Comparison of ENCODE assay signal across 27 cellular contexts in the genomic region with DNA sequence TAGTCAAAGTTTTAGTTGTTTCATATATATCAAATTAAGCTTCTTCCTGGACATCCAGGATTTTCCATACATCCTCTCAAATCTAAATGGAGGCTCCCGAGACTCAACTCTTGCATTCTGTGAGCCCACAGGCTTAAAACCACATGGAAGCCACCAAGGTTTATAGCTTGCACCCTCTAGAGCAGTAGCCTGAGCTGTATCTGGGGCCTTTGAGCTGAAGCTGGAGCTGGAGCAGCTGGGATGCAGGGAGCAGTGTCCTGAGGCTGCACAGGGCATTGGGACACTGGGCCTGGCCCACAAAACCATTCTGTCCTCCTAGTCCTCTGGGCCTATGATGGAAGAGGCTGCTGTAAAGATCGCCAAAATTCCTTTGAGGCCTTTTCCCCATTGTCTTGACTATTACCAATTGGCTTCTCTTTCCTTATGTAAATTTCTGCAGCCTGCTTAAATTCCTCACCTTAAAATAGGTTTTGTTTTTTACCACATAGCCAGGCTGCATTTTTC.
"Had no signal": no experiment of that assay in that cellular context is flagged by ENCODE, and none has a peak within 500 bp of the region (broad histone marks: within the 10 kb centered on the region; RNA-seq: fewer than 3 reads in every experiment).

No MANE protein-coding gene starts in this region.

- H3K4me1 ChIP-seq: ascending aorta, breast epithelium, colonic mucosa had no signal

- H3K4me1 Mint-ChIP-seq: activated CD4-positive, alpha-beta memory T cell treated with anti-CD3 and anti-CD28 coated beads, Interleukin-2, amount 10 ng/mL, durations not matched to agents 7 days and 5 days; activated CD4-positive, alpha-beta T cell treated with anti-CD3 and anti-CD28 coated beads, Interleukin-2, amount 10 ng/mL, durations not matched to agents 7 days and 5 days; activated naive CD4-positive, alpha-beta T cell treated with anti-CD3 and anti-CD28 coated beads, Interleukin-2, amount 10 ng/mL, durations not matched to agents 7 days and 5 days; activated naive CD8-positive, alpha-beta T cell treated with anti-CD3 and anti-CD28 coated beads, Interleukin-2, amount 10 ng/mL, durations not matched to agents 7 days and 5 days had no signal

- H3K9me3 ChIP-seq: ascending aorta, colonic mucosa had no signal

- H3K4me3 Mint-ChIP-seq: activated CD4-positive, alpha-beta memory T cell treated with anti-CD3 and anti-CD28 coated beads, Interleukin-2, amount 10 ng/mL, durations not matched to agents 7 days and 5 days; activated CD4-positive, alpha-beta T cell treated with anti-CD3 and anti-CD28 coated beads, Interleukin-2, amount 10 ng/mL, durations not matched to agents 7 days and 5 days; activated naive CD4-positive, alpha-beta T cell treated with anti-CD3 and anti-CD28 coated beads, Interleukin-2, amount 10 ng/mL, durations not matched to agents 7 days and 5 days; activated naive CD8-positive, alpha-beta T cell treated with anti-CD3 and anti-CD28 coated beads, Interleukin-2, amount 10 ng/mL, durations not matched to agents 7 days and 5 days; activated T-cell treated with anti-CD3 and anti-CD28 coated beads, Interleukin-2, amount 50 U/mL, for 24 hours; activated T-cell treated with anti-CD3 and anti-CD28 coated beads, Interleukin-2, amount 50 U/mL, for 72 hours; brain had no signal

- DNase-seq: activated CD4-positive, alpha-beta memory T cell treated with anti-CD3 and anti-CD28 coated beads, Interleukin-2, amount 10 ng/mL, durations not matched to agents 7 days and 5 days; activated CD4-positive, alpha-beta T cell treated with anti-CD3 and anti-CD28 coated beads for 1 hour; activated CD4-positive, alpha-beta T cell treated with anti-CD3 and anti-CD28 coated beads for 4 hours; activated CD4-positive, alpha-beta T cell treated with anti-CD3 and anti-CD28 coated beads, Interleukin-2, amount 10 ng/mL, durations not matched to agents 7 days and 5 days; activated CD4-positive, alpha-beta T cell treated with anti-CD3 and anti-CD28 coated beads, Interleukin-2, amount 50 U/mL, for 4 hours; activated CD8-positive, alpha-beta memory T cell treated with anti-CD3 and anti-CD28 coated beads, Interleukin-2, amount 50 U/mL, for 48 hours; activated gamma-delta T cell; activated naive CD4-positive, alpha-beta T cell; activated naive CD4-positive, alpha-beta T cell treated with anti-CD3 and anti-CD28 coated beads, Interleukin-2, amount 10 ng/mL, durations not matched to agents 7 days and 5 days; activated naive CD8-positive, alpha-beta T cell treated with anti-CD3 and anti-CD28 coated beads, Interleukin-2, amount 10 ng/mL, durations not matched to agents 7 days and 5 days; activated T-cell treated with anti-CD3 and anti-CD28 coated beads for 4 hours; activated T-cell treated with anti-CD3 and anti-CD28 coated beads, Interleukin-2, amount 50 U/mL, for 24 hours; activated T-cell treated with anti-CD3 and anti-CD28 coated beads, Interleukin-2, amount 50 U/mL, for 72 hours; central memory CD4-positive, alpha-beta T cell; cerebellar nuclear complex; colonic mucosa; effector CD8-positive, alpha-beta T cell; foreskin fibroblast; head of caudate nucleus; T-helper 2 cell had no signal

- H3K4me3 ChIP-seq: ascending aorta, breast epithelium, cardiac muscle cell, colonic mucosa had no signal

- FAIRE-seq: frontal cortex had no signal

- ATAC-seq: activated naive CD4-positive, alpha-beta T cell treated with anti-CD3 and anti-CD28 coated beads, Interleukin-2, amount 50 U/mL, for 72 hours; activated T-cell treated with anti-CD3 and anti-CD28 coated beads, Interleukin-2, amount 50 U/mL, for 72 hours; esophagus mucosa had no signal

- H3K27ac ChIP-seq: ascending aorta, breast epithelium, cardiac muscle cell, colonic mucosa had no signal

- H3K27ac Mint-ChIP-seq: activated CD4-positive, alpha-beta memory T cell treated with anti-CD3 and anti-CD28 coated beads, Interleukin-2, amount 10 ng/mL, durations not matched to agents 7 days and 5 days; activated CD4-positive, alpha-beta T cell treated with anti-CD3 and anti-CD28 coated beads, Interleukin-2, amount 10 ng/mL, durations not matched to agents 7 days and 5 days; activated naive CD4-positive, alpha-beta T cell treated with anti-CD3 and anti-CD28 coated beads, Interleukin-2, amount 10 ng/mL, durations not matched to agents 7 days and 5 days; activated naive CD4-positive, alpha-beta T cell treated with anti-CD3 and anti-CD28 coated beads, Interleukin-2, amount 50 U/mL, for 72 hours; activated naive CD8-positive, alpha-beta T cell treated with anti-CD3 and anti-CD28 coated beads, Interleukin-2, amount 10 ng/mL, durations not matched to agents 7 days and 5 days; activated T-cell treated with anti-CD3 and anti-CD28 coated beads, Interleukin-2, amount 50 U/mL, for 24 hours; activated T-cell treated with anti-CD3 and anti-CD28 coated beads, Interleukin-2, amount 50 U/mL, for 72 hours; brain had no signal

- H3K27me3 ChIP-seq: ascending aorta, breast epithelium, cardiac muscle cell, colonic mucosa had no signal

- H3K36me3 ChIP-seq: ascending aorta, breast epithelium, cardiac muscle cell, colonic mucosa had no signal

- H3K27me3 Mint-ChIP-seq: activated CD4-positive, alpha-beta memory T cell treated with anti-CD3 and anti-CD28 coated beads, Interleukin-2, amount 10 ng/mL, durations not matched to agents 7 days and 5 days; activated CD4-positive, alpha-beta T cell treated with anti-CD3 and anti-CD28 coated beads, Interleukin-2, amount 10 ng/mL, durations not matched to agents 7 days and 5 days; activated naive CD4-positive, alpha-beta T cell treated with anti-CD3 and anti-CD28 coated beads, Interleukin-2, amount 10 ng/mL, durations not matched to agents 7 days and 5 days; activated naive CD8-positive, alpha-beta T cell treated with anti-CD3 and anti-CD28 coated beads, Interleukin-2, amount 10 ng/mL, durations not matched to agents 7 days and 5 days; activated T-cell treated with anti-CD3 and anti-CD28 coated beads, Interleukin-2, amount 50 U/mL, for 24 hours had no signal

- H3K36me3 Mint-ChIP-seq: activated naive CD4-positive, alpha-beta T cell treated with anti-CD3 and anti-CD28 coated beads, Interleukin-2, amount 10 ng/mL, durations not matched to agents 7 days and 5 days; activated naive CD4-positive, alpha-beta T cell treated with anti-CD3 and anti-CD28 coated beads, Interleukin-2, amount 50 U/mL, for 72 hours; activated naive CD8-positive, alpha-beta T cell treated with anti-CD3 and anti-CD28 coated beads, Interleukin-2, amount 10 ng/mL, durations not matched to agents 7 days and 5 days had no signal

- H3K9me3 Mint-ChIP-seq: activated CD4-positive, alpha-beta memory T cell treated with anti-CD3 and anti-CD28 coated beads, Interleukin-2, amount 10 ng/mL, durations not matched to agents 7 days and 5 days; activated naive CD4-positive, alpha-beta T cell treated with anti-CD3 and anti-CD28 coated beads, Interleukin-2, amount 10 ng/mL, durations not matched to agents 7 days and 5 days had no signal
